21 cellular contexts compared by ENCODE assay signal in the genomic region with DNA sequence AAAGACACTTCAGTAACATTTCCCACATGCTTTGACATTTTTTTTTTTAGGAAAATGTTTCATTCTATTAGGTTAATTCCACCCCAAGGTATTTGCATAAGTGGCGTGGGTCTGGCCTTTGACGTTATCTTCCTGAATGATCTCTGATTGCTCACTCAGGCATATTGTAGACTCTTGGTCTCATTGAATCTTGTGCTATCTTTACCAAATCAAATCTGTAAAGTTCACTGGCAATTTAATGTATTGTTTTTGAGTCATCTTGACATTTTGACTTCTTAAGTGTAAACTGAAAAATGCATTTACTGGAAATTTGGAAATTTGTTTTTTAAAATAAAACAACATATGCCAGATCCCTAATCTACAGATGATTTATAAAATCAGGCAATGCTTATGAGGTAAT. TPM values are rescaled to one million over a fixed set of nuclear protein-coding genes. Genes with fewer than 3 reads are reported as not detected.
"Had no signal": no experiment of that assay in that cellular context is flagged by ENCODE, and none has a peak within 500 bp of the region (broad histone marks: within the 10 kb centered on the region; RNA-seq: fewer than 3 reads in every experiment).

No MANE protein-coding gene starts in this region.

- DNase-seq: dermis blood vessel endothelial cell; dorsolateral prefrontal cortex; effector CD4-positive, alpha-beta T cell; effector memory CD4-positive, alpha-beta T cell; foreskin keratinocyte; heart left ventricle; hypothalamus; left cardiac atrium; left lung; left ventricle myocardium superior; lower lobe of right lung; mesenchymal stem cell; mucosa of descending colon; naive B cell; naive thymus-derived CD8-positive, alpha-beta T cell had no signal

- H3K27me3 ChIP-seq: esophagus muscularis mucosa, foreskin keratinocyte, gastroesophageal sphincter, heart left ventricle, hepatocyte, left lung had no signal

- H2AFZ ChIP-seq: hepatocyte had no signal

- H3K36me3 ChIP-seq: esophagus muscularis mucosa, gastroesophageal sphincter, heart left ventricle, left lung, lower lobe of right lung had no signal

- H3K27ac ChIP-seq: coronary artery, dorsolateral prefrontal cortex, esophagus muscularis mucosa, foreskin keratinocyte, gastroesophageal sphincter, heart left ventricle, hepatocyte, left lung, lower lobe of right lung had no signal

- H3K4me1 ChIP-seq: esophagus muscularis mucosa, foreskin keratinocyte, gastroesophageal sphincter, heart left ventricle, left lung, lower lobe of right lung had no signal

- H3K4me3 ChIP-seq: coronary artery, dorsolateral prefrontal cortex, esophagus muscularis mucosa, gastroesophageal sphincter, heart left ventricle, hepatocyte, left lung, lower lobe of right lung, mucosa of descending colon had no signal

- H3K4me2 ChIP-seq: hepatocyte had no signal

- H3K9me3 ChIP-seq: left lung, lower lobe of right lung, mucosa of descending colon had no signal

- H3K79me2 ChIP-seq: hepatocyte had no signal

RNA-seq across cellular contexts. Expression of a gene that starts 16.0 kb away (rescaled TPM):
- polyA plus RNA-seq: fibroblast of lung; foreskin keratinocyte; hepatocyte; keratinocyte; naive thymus-derived CD8-positive, alpha-beta T cell had no signal

RNA-seq across cellular contexts. Expression of a gene that starts 36.9 kb away (rescaled TPM):
- polyA plus RNA-seq: fibroblast of lung; foreskin keratinocyte; naive thymus-derived CD8-positive, alpha-beta T cell had no signal
